ENCODE assay signal across 8 cellular contexts in genomic region chr20:63553251-63553932, GRCh38. TPM values are rescaled to one million over a fixed set of nuclear protein-coding genes. Genes with fewer than 3 reads are reported as not detected.
DNase-seq lines count a peak whose midpoint lies in the region; ATAC-seq lines count a peak whose summit lies in the region.

No MANE protein-coding gene starts in this region.

- DNase-seq in G401 (ENCODE audit: low spot score) (peak; percentile 30), NCI-H345 (lab: John Stamatoyannopoulos, UW) (peak; percentile 90), lung microvascular endothelial cell (ENCODE audit: low read depth in 2 of 2) (peak; percentile 95 to 98), NCI-H2107 treated with DMSO at 0.1 percent for 48 hours (lab: John Stamatoyannopoulos, UW; ENCODE audit: unreplicated experiment) (no peak)
- peak; percentile 82 to 85 for DNase-seq in activated CD4-positive, alpha-beta T cell treated with anti-CD3 and anti-CD28 coated beads, Interleukin-2, amount 50 U/mL, for 24 hours (ENCODE audit: low read depth in 1 of 2, low spot score in 1 of 2)
- peak; percentile 61 for DNase-seq in stimulated activated CD8-positive, alpha-beta memory T cell treated with anti-CD3 and anti-CD28 coated beads, Interleukin-15, amount 100 ng/mL, for 24 hours (ENCODE audit: low read depth)

- ATAC-seq in HG02642 (IDR thresholded peaks at IDR 0.05; ENCODE audit: poor library complexity, unreplicated experiment): peak; percentile 42

- H3K4me3 ChIP-seq in duodenal mucosa (ENCODE audit: low read depth in 1 of 2, low read length in 2 of 2): peak overlapping the region; percentile 50 to 59

- H3K36me3 ChIP-seq in duodenal mucosa (ENCODE audit: control insufficient read depth in 1 of 2, insufficient read depth in 2 of 2, low read length in 2 of 2): no peaks in the 10 kb centered on the region

- no peaks in the 10 kb centered on the region for H3K9me3 ChIP-seq in duodenal mucosa (ENCODE audit: control insufficient read depth in 1 of 2, low read length in 2 of 2)

- H3K27ac ChIP-seq in duodenal mucosa (ENCODE audit: low read depth, low read length): no peak overlapping the region

- H3K9ac ChIP-seq in duodenal mucosa (ENCODE audit: low read depth in 1 of 2, low read length in 2 of 2): peak overlapping the region in 1 of 2 donors; percentile 18

- H3K27me3 ChIP-seq in duodenal mucosa (ENCODE audit: control insufficient read depth in 1 of 2, insufficient read depth in 2 of 2, low read length in 2 of 2): peaks cover 12 to 15% of the 10 kb centered on the region in 2 donors

- in situ Hi-C loops in G401 (cut with HindIII; ENCODE audit: low sequenced_read_pairs): no loop called here

- peaks cover 4 to 9% of the 10 kb centered on the region in 2 donors for H3K4me1 ChIP-seq in duodenal mucosa (ENCODE audit: control insufficient read depth in 1 of 2, insufficient read depth in 2 of 2, low read length in 2 of 2)

RNA-seq across cellular contexts. Expression of gene FNDC11, which starts 0.6 kb away (rescaled TPM):
- 0.86 and 1.4 TPM in 2 replicates for total RNA-seq in G401 (2014; rRNA removed; shearing (Covaris generic))
- 0.87 and 2.6 TPM in 2 replicates for total RNA-seq in lung microvascular endothelial cell

RNA-seq across cellular contexts. Expression of gene SRMS, which starts 5.8 kb away (rescaled TPM):
- total RNA-seq in G401 (2014; rRNA removed; shearing (Covaris generic)): not detected in 2 replicates
- not detected in 2 replicates for total RNA-seq in lung microvascular endothelial cell

RNA-seq across cellular contexts. Expression of gene PTK6, which starts 16.2 kb away (rescaled TPM):
- 0.10 TPM in 1 of 2 replicates, not detected in the other for total RNA-seq in G401 (2014; rRNA removed; shearing (Covaris generic))
- under 0.01 TPM in 1 of 2 replicates, not detected in the other for total RNA-seq in lung microvascular endothelial cell

RNA-seq across cellular contexts. Expression of gene HELZ2, which starts 20.6 kb away (rescaled TPM):
- total RNA-seq in G401 (2014; rRNA removed; shearing (Covaris generic)): 10.1 and 14.3 TPM in 2 replicates
- total RNA-seq in lung microvascular endothelial cell: 21.1 and 35.5 TPM in 2 replicates

RNA-seq across cellular contexts. Expression of gene PPDPF, which starts 32.8 kb away (rescaled TPM):
- 31.9 and 38.0 TPM in 2 replicates for total RNA-seq in G401 (2014; rRNA removed; shearing (Covaris generic))
- total RNA-seq in lung microvascular endothelial cell: 16.3 and 21.2 TPM in 2 replicates
